22 cellular contexts compared by ENCODE assay signal in the genomic region with DNA sequence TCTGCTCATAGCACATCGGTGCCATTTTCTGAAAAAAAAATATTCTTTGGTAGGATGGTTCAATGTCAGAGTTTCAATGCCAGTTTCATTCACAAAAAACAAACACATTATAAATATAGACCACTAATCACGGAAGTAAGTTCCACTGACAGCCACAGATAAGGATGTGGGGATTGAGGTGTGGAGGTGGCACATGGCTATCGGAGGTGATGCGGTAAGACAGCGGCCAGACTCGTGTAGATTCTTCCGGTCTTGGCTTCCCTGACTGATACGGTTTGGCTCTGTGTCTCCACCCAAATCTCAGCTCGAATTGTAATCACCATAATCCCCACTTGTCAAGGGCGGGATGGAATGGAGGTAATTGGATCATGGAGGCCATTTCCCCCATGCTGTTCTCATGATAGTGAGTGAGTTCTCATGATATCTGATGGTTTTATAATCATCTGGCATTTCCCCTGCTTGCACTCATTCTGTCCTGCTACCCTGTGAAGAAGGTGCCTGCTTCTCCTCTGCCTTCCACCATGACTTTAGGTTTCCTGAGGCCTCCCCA.
DNase-seq lines count a peak whose midpoint lies in the region; ATAC-seq and TF ChIP-seq lines count a peak whose summit lies in the region.
"Had no signal": no experiment of that assay in that cellular context is flagged by ENCODE, and none has a peak within 500 bp of the region (broad histone marks: within the 10 kb centered on the region; RNA-seq: fewer than 3 reads in every experiment).

No MANE protein-coding gene starts in this region.

- peaks cover 0 to 4% of the 10 kb centered on the region in 2 donors for H3K27me3 Mint-ChIP-seq in effector memory CD8-positive, alpha-beta T cell
- H3K27me3 Mint-ChIP-seq in naive thymus-derived CD4-positive, alpha-beta T cell = no peaks in the 10 kb centered on the region
- H3K27me3 Mint-ChIP-seq: B cell had no signal

- 85% methylated on average over 10 of the region's 10 CpGs for WGBS in tibial nerve, 2 donors

- intact Hi-C loops in A673 (cut with micrococcal nuclease; ENCODE audit: unreplicated experiment) = no loop called here
- intact Hi-C loops in naive thymus-derived CD4-positive, alpha-beta T cell (cut with micrococcal nuclease) = no loop called here

- CTCF ChIA-PET in A673 (lab: Charles Lee) = no interaction called here
- CTCF ChIA-PET in naive thymus-derived CD4-positive, alpha-beta T cell (lab: Charles Lee) = no interaction called here

- TF ChIP-seq POLR2A in tibial nerve (IDR thresholded peaks at IDR 0.05) = no peak

- H3K4me3 Mint-ChIP-seq in effector memory CD8-positive, alpha-beta T cell = peak overlapping the region in 1 of 2 donors; percentile 0
- H3K4me3 Mint-ChIP-seq in naive thymus-derived CD4-positive, alpha-beta T cell = no peak overlapping the region
- H3K4me3 Mint-ChIP-seq: B cell; CD8-positive, alpha-beta T cell; HFFc6 had no signal

- H3K4me3 ChIP-seq in A673 (ENCODE audit: low read depth, low read length, poor library complexity, severe bottlenecking) (no peak overlapping the region), tibial nerve (no peak overlapping the region)
- no peak overlapping the region for H3K4me3 ChIP-seq in naive thymus-derived CD4-positive, alpha-beta T cell (ENCODE audit: low read length)
- H3K4me3 ChIP-seq: BLaER1 treated with 17β-estradiol and CSF1 and Interleukin-3, amounts not matched to agents 10 nM and 100 nM had no signal

- peaks cover 0 to 8% of the 10 kb centered on the region in 2 donors for H3K9me3 Mint-ChIP-seq in effector memory CD8-positive, alpha-beta T cell
- H3K9me3 Mint-ChIP-seq in naive thymus-derived CD4-positive, alpha-beta T cell = peaks cover 0 to 33% (median 12%) of the 10 kb centered on the region in 11 donors

- BruUV-seq in A673 (replicated peaks; lab: Mats Ljungman, UMichigan) = no TSS peak

- no peak for TF ChIP-seq EP300 in tibial nerve (IDR thresholded peaks at IDR 0.05)

- peaks cover 12 to 20% of the 10 kb centered on the region in 2 donors for H3K4me1 Mint-ChIP-seq in effector memory CD8-positive, alpha-beta T cell (ENCODE audit: low read depth in 2 of 2)
- H3K4me1 Mint-ChIP-seq in naive thymus-derived CD4-positive, alpha-beta T cell = peaks cover 0 to 24% (median 4%) of the 10 kb centered on the region in 7 donors
- H3K4me1 Mint-ChIP-seq: B cell had no signal

- TF ChIP-seq CTCF in A673 (conservative IDR thresholded peaks at IDR 0.05; ENCODE audit: low read depth, low read length) = no peak
- TF ChIP-seq CTCF in tibial nerve (IDR thresholded peaks at IDR 0.05) = no peak

- peak; percentile 90 for ATAC-seq in effector memory CD8-positive, alpha-beta T cell (replicated peaks)
- peak; percentile 34 for ATAC-seq in naive thymus-derived CD4-positive, alpha-beta T cell
- ATAC-seq: CD8-positive, alpha-beta T cell; HCT116 had no signal

- peak; percentile 60 for DNase-seq in A673 (ENCODE audit: low spot score)
- peak; percentile 33 for DNase-seq in NCI-H524 treated with DMSO at 0.1 percent for 48 hours (lab: John Stamatoyannopoulos, UW)
- DNase-seq in effector memory CD8-positive, alpha-beta T cell = peak; percentile 10 to 29 (median 22)
- DNase-seq in naive thymus-derived CD4-positive, alpha-beta T cell = no peak
- no peak for DNase-seq in tibial nerve (ENCODE audit: low spot score in 2 of 2)
- no peak for DNase-seq in stimulated activated CD4-positive, alpha-beta T cell treated with anti-CD3 and anti-CD28 coated beads, Interleukin-4, amount 100 ng/mL, for 1 hour
- no peak for DNase-seq in stimulated activated CD4-positive, alpha-beta T cell treated with anti-CD3 and anti-CD28 coated beads, Interleukin-4, amount 100 ng/mL, for 24 hours
- no peak for DNase-seq in activated CD4-positive, alpha-beta T cell treated with anti-CD3 and anti-CD28 coated beads, Interleukin-2, amount 50 U/mL, for 48 hours
- DNase-seq: 8988T, COR-L47, DMS 273 treated with DMSO at 0.1 percent for 48 hours, DMS53, DND-41, EL, GOT3, H7, HFFc6, IMR-90 had no signal

- H3K27ac Mint-ChIP-seq in effector memory CD8-positive, alpha-beta T cell = no peak overlapping the region
- no peak overlapping the region for H3K27ac Mint-ChIP-seq in naive thymus-derived CD4-positive, alpha-beta T cell
- H3K27ac Mint-ChIP-seq: B cell; CD8-positive, alpha-beta T cell; HFFc6 had no signal

- H3K36me3 ChIP-seq in A673 (ENCODE audit: insufficient read depth, low read length, poor library complexity, severe bottlenecking) (no peaks in the 10 kb centered on the region), tibial nerve (no peaks in the 10 kb centered on the region)
- H3K36me3 ChIP-seq in naive thymus-derived CD4-positive, alpha-beta T cell (ENCODE audit: control insufficient read depth in 2 of 3, insufficient read depth in 3 of 3, low read length in 3 of 3) = no peaks in the 10 kb centered on the region

- H3K9me3 ChIP-seq in A673 (ENCODE audit: low read depth, low read length, poor library complexity, severe bottlenecking) (peaks cover 14% of the 10 kb centered on the region), tibial nerve (peaks cover 0 to 5% (median 0%) of the 10 kb centered on the region in 4 donors)
- no peaks in the 10 kb centered on the region for H3K9me3 ChIP-seq in naive thymus-derived CD4-positive, alpha-beta T cell (ENCODE audit: control insufficient read depth in 2 of 3, low read length in 3 of 3)

- H3K27ac ChIP-seq in A673 (ENCODE audit: low read depth, low read length, poor library complexity, severe bottlenecking) = no peak overlapping the region
- no peak overlapping the region for H3K27ac ChIP-seq in naive thymus-derived CD4-positive, alpha-beta T cell (ENCODE audit: low read depth, low read length)
- no peak overlapping the region for H3K27ac ChIP-seq in tibial nerve
- H3K27ac ChIP-seq: BLaER1 treated with 17β-estradiol and CSF1 and Interleukin-3, amounts not matched to agents 10 nM and 100 nM had no signal

- H3K36me3 Mint-ChIP-seq in effector memory CD8-positive, alpha-beta T cell (ENCODE audit: insufficient read depth) = no peaks in the 10 kb centered on the region
- H3K36me3 Mint-ChIP-seq in naive thymus-derived CD4-positive, alpha-beta T cell = peaks cover 0 to 33% (median 9%) of the 10 kb centered on the region in 5 donors
- H3K36me3 Mint-ChIP-seq: CD8-positive, alpha-beta T cell had no signal

- H3K27me3 ChIP-seq in A673 (replicated peaks; ENCODE audit: insufficient read depth, low read depth, low read length, poor library complexity) = no peaks in the 10 kb centered on the region
- H3K27me3 ChIP-seq in naive thymus-derived CD4-positive, alpha-beta T cell (ENCODE audit: control insufficient read depth in 2 of 2, insufficient read depth in 2 of 2, low read length in 2 of 2) = no peaks in the 10 kb centered on the region
- H3K27me3 ChIP-seq in tibial nerve = no peaks in the 10 kb centered on the region
- H3K27me3 ChIP-seq: BLaER1 treated with 17β-estradiol and CSF1 and Interleukin-3, amounts not matched to agents 10 nM and 100 nM had no signal

- H3K4me1 ChIP-seq in A673 (ENCODE audit: insufficient read depth, low read length, poor library complexity, severe bottlenecking) (peaks cover 5% of the 10 kb centered on the region), tibial nerve (no peaks in the 10 kb centered on the region)
- no peaks in the 10 kb centered on the region for H3K4me1 ChIP-seq in naive thymus-derived CD4-positive, alpha-beta T cell (ENCODE audit: control insufficient read depth in 2 of 2, insufficient read depth in 2 of 2, low read length in 2 of 2)
- H3K4me1 ChIP-seq: BLaER1 treated with 17β-estradiol and CSF1 and Interleukin-3, amounts not matched to agents 10 nM and 100 nM had no signal

- POLR2A ChIA-PET in A673 (lab: Charles Lee; ENCODE audit: low non-redundant PET) = interaction anchor here (0.6 kb wide), 1 partner anchor 1782 kb away, joined by 4 read pairs; a partner anchor contains a TSS
- POLR2A ChIA-PET in naive thymus-derived CD4-positive, alpha-beta T cell (lab: Charles Lee) = no interaction called here

Comparison
In these comparisons a context has a peak if more than half of its experiments do, and no peak if none do; other contexts are left out.
1. DNase-seq: peak in A673 (single experiment), NCI-H524 treated with DMSO at 0.1 percent for 48 hours (single experiment) and effector memory CD8-positive, alpha-beta T cell (3 of 3); none in naive thymus-derived CD4-positive, alpha-beta T cell (0 of 9), tibial nerve (0 of 2), stimulated activated CD4-positive, alpha-beta T cell treated with anti-CD3 and anti-CD28 coated beads, Interleukin-4, amount 100 ng/mL, for 1 hour (single experiment), stimulated activated CD4-positive, alpha-beta T cell treated with anti-CD3 and anti-CD28 coated beads, Interleukin-4, amount 100 ng/mL, for 24 hours (single experiment) and activated CD4-positive, alpha-beta T cell treated with anti-CD3 and anti-CD28 coated beads, Interleukin-2, amount 50 U/mL, for 48 hours (0 of 2).